In the genomic region with DNA sequence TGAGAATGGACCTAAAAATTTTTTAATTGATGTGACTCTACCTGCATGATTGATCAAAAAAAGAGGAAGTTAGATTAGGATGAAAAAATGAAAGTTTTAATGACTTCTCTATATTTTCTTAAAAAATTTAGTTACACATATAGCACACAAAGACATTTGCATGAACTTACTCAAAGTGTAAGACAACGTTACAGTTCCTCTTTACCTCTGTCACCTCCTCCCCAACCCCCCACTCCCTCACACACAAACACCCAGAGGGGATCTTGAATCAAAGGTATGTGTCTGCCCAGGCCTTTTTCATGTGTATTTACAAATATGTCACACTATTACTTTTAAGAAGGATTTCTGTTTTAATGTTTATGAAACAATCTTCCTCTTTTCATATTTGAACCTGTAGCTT, we compare ENCODE assay signal across 14 cellular contexts. TPM values are rescaled to one million over a fixed set of nuclear protein-coding genes. Genes with fewer than 3 reads are reported as not detected.
DNase-seq lines count a peak whose midpoint lies in the region; ATAC-seq, FAIRE-seq and TF ChIP-seq lines count a peak whose summit lies in the region.
"Had no signal": no experiment of that assay in that cellular context is flagged by ENCODE, and none has a peak within 500 bp of the region (broad histone marks: within the 10 kb centered on the region; RNA-seq: fewer than 3 reads in every experiment).

No MANE protein-coding gene starts in this region.

- H3K4me3 Mint-ChIP-seq in activated CD8-positive, alpha-beta memory T cell treated with anti-CD3 and anti-CD28 coated beads, Interleukin-2, amount 10 ng/mL, durations not matched to agents 7 days and 5 days: no peak overlapping the region
- H3K4me3 Mint-ChIP-seq: activated CD8-positive, alpha-beta T cell treated with anti-CD3 and anti-CD28 coated beads, Interleukin-2, amount 10 ng/mL, durations not matched to agents 7 days and 5 days; nephron progenitor cell had no signal

- ATAC-seq in GM19328 (IDR thresholded peaks at IDR 0.05; ENCODE audit: unreplicated experiment) (peak; percentile 91), HG02798 (IDR thresholded peaks at IDR 0.05; ENCODE audit: poor library complexity, unreplicated experiment) (peak; percentile 86), HG03521 (IDR thresholded peaks at IDR 0.05; ENCODE audit: unreplicated experiment) (peak; percentile 94)
- no peak for ATAC-seq in activated CD8-positive, alpha-beta memory T cell treated with anti-CD3 and anti-CD28 coated beads, Interleukin-2, amount 10 ng/mL, durations not matched to agents 7 days and 5 days
- ATAC-seq: activated CD8-positive, alpha-beta T cell treated with anti-CD3 and anti-CD28 coated beads, Interleukin-2, amount 10 ng/mL, durations not matched to agents 7 days and 5 days had no signal

- no peaks in the 10 kb centered on the region for H3K36me3 Mint-ChIP-seq in activated CD8-positive, alpha-beta memory T cell treated with anti-CD3 and anti-CD28 coated beads, Interleukin-2, amount 10 ng/mL, durations not matched to agents 7 days and 5 days

- POLR2A ChIA-PET in GM10248 (lab: Yijun Ruan, JAX) (no interaction called here), HEK293T (lab: Yijun Ruan, JAX) (no interaction called here)

- H3K4me3 ChIP-seq in dorsolateral prefrontal cortex: no peak overlapping the region

- peaks cover 12% of the 10 kb centered on the region for H3K27me3 Mint-ChIP-seq in activated CD8-positive, alpha-beta memory T cell treated with anti-CD3 and anti-CD28 coated beads, Interleukin-2, amount 10 ng/mL, durations not matched to agents 7 days and 5 days

- no peaks in the 10 kb centered on the region for H3K9me3 Mint-ChIP-seq in activated CD8-positive, alpha-beta memory T cell treated with anti-CD3 and anti-CD28 coated beads, Interleukin-2, amount 10 ng/mL, durations not matched to agents 7 days and 5 days (ENCODE audit: low read depth)
- H3K9me3 Mint-ChIP-seq: nephron progenitor cell had no signal

- H3K4me1 Mint-ChIP-seq in activated CD8-positive, alpha-beta memory T cell treated with anti-CD3 and anti-CD28 coated beads, Interleukin-2, amount 10 ng/mL, durations not matched to agents 7 days and 5 days: peaks cover 9% of the 10 kb centered on the region
- H3K4me1 Mint-ChIP-seq: nephron progenitor cell had no signal

- DNase-seq in GM10248 (ENCODE audit: extremely low spot score): peak; percentile 78
- no peak for DNase-seq in activated CD8-positive, alpha-beta memory T cell treated with anti-CD3 and anti-CD28 coated beads, Interleukin-2, amount 10 ng/mL, durations not matched to agents 7 days and 5 days
- DNase-seq in HEK293T (ENCODE audit: extremely low spot score): no peak
- DNase-seq in frontal cortex (ENCODE audit: low spot score in 2 of 2): no peak
- DNase-seq in dorsolateral prefrontal cortex: no peak
- DNase-seq: activated CD8-positive, alpha-beta T cell treated with anti-CD3 and anti-CD28 coated beads, Interleukin-2, amount 10 ng/mL, durations not matched to agents 7 days and 5 days; amygdala; NCI-H226; nephron progenitor cell; stimulated activated CD4-positive, alpha-beta T cell treated with anti-CD3 and anti-CD28 coated beads, Interleukin-1b, Interleukin-23, amount 100 ng/mL, for 48 hours had no signal

- peaks cover 0 to 11% (median 0%) of the 10 kb centered on the region in 45 donors for H3K27me3 ChIP-seq in dorsolateral prefrontal cortex

- no peak overlapping the region for H3K27ac Mint-ChIP-seq in activated CD8-positive, alpha-beta memory T cell treated with anti-CD3 and anti-CD28 coated beads, Interleukin-2, amount 10 ng/mL, durations not matched to agents 7 days and 5 days
- H3K27ac Mint-ChIP-seq: activated CD8-positive, alpha-beta T cell treated with anti-CD3 and anti-CD28 coated beads, Interleukin-2, amount 10 ng/mL, durations not matched to agents 7 days and 5 days; nephron progenitor cell had no signal

- no peak for TF ChIP-seq CTCF in GM10248 (IDR thresholded peaks at IDR 0.05; ENCODE audit: control extremely low read depth, extremely low read depth, low read depth, missing control alignments)
- no peak for TF ChIP-seq CTCF in dorsolateral prefrontal cortex (IDR thresholded peaks at IDR 0.05 in 54 of 56, conservative IDR thresholded peaks at IDR 0.05 in 2 of 56; ENCODE audit: low read depth in 1 of 56, partially characterized antibody in 56 of 56)

- no peak for FAIRE-seq in frontal cortex (lab: Jason Lieb, UNC)
- FAIRE-seq: endometrium had no signal

- intact Hi-C loops in dorsolateral prefrontal cortex (cut with DNase I): no loop called here

- CTCF ChIA-PET in GM10248 (lab: Yijun Ruan, JAX): interaction anchor here (0.8 to 2.4 kb wide), 3 partner anchors 11 to 33 kb away, joined by 3 to 5 read pairs (median 3); no protein-coding TSS in a partner anchor
- CTCF ChIA-PET in activated CD8-positive, alpha-beta memory T cell treated with anti-CD3 and anti-CD28 coated beads, Interleukin-2, amount 10 ng/mL, durations not matched to agents 7 days and 5 days (lab: Charles Lee): interaction anchor here (0.6 kb wide), 1 partner anchor 27 kb away, joined by 3 read pairs; no protein-coding TSS in a partner anchor
- CTCF ChIA-PET in HEK293T (lab: Yijun Ruan, JAX): no interaction called here

- no peak overlapping the region for H3K27ac ChIP-seq in dorsolateral prefrontal cortex

TF ChIP-seq in HEK293T, 16 proteins besides CTCF, POLR2A, EP300 and RAD21:
- TF ChIP-seq ELF4 (IDR thresholded peaks at IDR 0.05): no peak
- TF ChIP-seq ARNT (IDR thresholded peaks at IDR 0.05): no peak
- no peak for TF ChIP-seq BHLHE40 (IDR thresholded peaks at IDR 0.05; ENCODE audit: borderline replicate concordance)
- no peak for TF ChIP-seq CTBP1 (IDR thresholded peaks at IDR 0.05; ENCODE audit: borderline replicate concordance)
- no peak for TF ChIP-seq SP1 (IDR thresholded peaks at IDR 0.05)
- TF ChIP-seq SUZ12 (IDR thresholded peaks at IDR 0.05): no peak
- no peak for TF ChIP-seq FOXK2 (IDR thresholded peaks at IDR 0.05)
- no peak for TF ChIP-seq ZNF384 (IDR thresholded peaks at IDR 0.05)
- TF ChIP-seq FOXM1 (IDR thresholded peaks at IDR 0.05; ENCODE audit: borderline replicate concordance): no peak
- TF ChIP-seq TARDBP (IDR thresholded peaks at IDR 0.05): no peak
- TF ChIP-seq LEF1 (IDR thresholded peaks at IDR 0.05; ENCODE audit: borderline replicate concordance): no peak
- TF ChIP-seq L3MBTL2 (conservative IDR thresholded peaks at IDR 0.05): no peak
- no peak for TF ChIP-seq HDGF (IDR thresholded peaks at IDR 0.05; ENCODE audit: borderline replicate concordance)
- no peak for TF ChIP-seq FOXA1 (IDR thresholded peaks at IDR 0.05)
- TF ChIP-seq, protein P1, sequence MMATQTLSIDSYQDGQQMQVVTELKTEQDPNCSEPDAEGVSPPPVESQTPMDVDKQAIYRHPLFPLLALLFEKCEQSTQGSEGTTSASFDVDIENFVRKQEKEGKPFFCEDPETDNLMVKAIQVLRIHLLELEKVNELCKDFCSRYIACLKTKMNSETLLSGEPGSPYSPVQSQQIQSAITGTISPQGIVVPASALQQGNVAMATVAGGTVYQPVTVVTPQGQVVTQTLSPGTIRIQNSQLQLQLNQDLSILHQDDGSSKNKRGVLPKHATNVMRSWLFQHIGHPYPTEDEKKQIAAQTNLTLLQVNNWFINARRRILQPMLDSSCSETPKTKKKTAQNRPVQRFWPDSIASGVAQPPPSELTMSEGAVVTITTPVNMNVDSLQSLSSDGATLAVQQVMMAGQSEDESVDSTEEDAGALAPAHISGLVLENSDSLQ (IDR thresholded peaks at IDR 0.05): no peak
- TF ChIP-seq NFRKB (IDR thresholded peaks at IDR 0.05): no peak

RNA-seq across cellular contexts. Expression of gene CDCA7L, which starts 20.6 kb away (rescaled TPM):
- total RNA-seq in activated CD8-positive, alpha-beta memory T cell treated with anti-CD3 and anti-CD28 coated beads, Interleukin-2, amount 10 ng/mL, durations not matched to agents 7 days and 5 days: 100 to 1,000 TPM in 1 of 2 experiments, 10 to 100 TPM in 1; 59.0 to 103 TPM
- 31.4 TPM for total RNA-seq in frontal cortex
- total RNA-seq in dorsolateral prefrontal cortex: 10 to 100 TPM in 69 of 120 experiments, 1 to 10 TPM in 51; 4.7 to 28.4 (median 10.8) TPM
